Comparison of ENCODE assay signal across 14 cellular contexts in the genomic region with DNA sequence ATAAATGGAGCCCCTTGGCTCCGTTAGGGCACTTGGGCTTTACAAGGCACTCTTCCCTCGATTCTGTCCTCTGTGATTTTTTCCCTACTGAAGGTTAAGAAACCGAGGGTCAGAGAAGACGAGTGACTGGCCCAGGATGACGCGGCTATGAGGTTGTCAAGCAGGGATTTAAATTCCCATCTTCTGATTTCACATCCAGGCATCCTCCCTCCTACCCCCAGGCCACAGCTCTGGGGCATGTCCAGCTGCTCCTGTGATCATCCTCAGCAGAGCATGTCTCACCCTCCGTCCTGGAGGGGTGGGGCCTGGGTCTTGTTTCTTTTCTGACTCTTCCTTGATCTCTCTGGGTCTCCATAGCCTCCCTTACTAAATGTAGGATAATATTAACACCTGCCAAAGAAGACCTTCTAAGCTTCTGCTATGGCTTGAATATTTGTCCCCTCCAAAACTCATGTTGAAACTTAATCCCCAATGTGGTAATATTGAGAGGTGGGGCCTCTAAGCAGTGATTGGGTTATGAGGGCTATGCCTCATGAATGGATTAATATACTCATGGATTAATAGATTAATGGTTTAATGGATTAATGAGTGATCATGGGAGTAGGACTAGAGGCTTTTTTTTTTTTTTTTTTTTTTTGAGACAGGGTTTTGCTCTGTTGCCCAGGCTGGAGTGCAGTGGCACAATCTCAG. TPM values are rescaled to one million over a fixed set of nuclear protein-coding genes. Genes with fewer than 3 reads are reported as not detected.
A peak's percentile ranks its signal among the peaks of the same experiment; 100 is the strongest.
DNase-seq lines count a peak whose midpoint lies in the region; ATAC-seq, FAIRE-seq and TF ChIP-seq lines count a peak whose summit lies in the region.
"Had no signal": no experiment of that assay in that cellular context is flagged by ENCODE, and none has a peak within 500 bp of the region (broad histone marks: within the 10 kb centered on the region; RNA-seq: fewer than 3 reads in every experiment).

No MANE protein-coding gene starts in this region.

- DNase-seq in AG08395 (ENCODE audit: low spot score), result peak; percentile 80
- DNase-seq in HS-5 (ENCODE audit: low read depth), result peak; percentile 90
- DNase-seq in astrocyte of the hippocampus (ENCODE audit: low read depth, low spot score), result peak; percentile 33
- no peak for DNase-seq in keratinocyte (ENCODE audit: low read depth, low spot score)
- no peak for DNase-seq in hippocampal formation (lab: John Stamatoyannopoulos, UW)
- no peak for DNase-seq in activated T-cell treated with anti-CD3 and anti-CD28 coated beads, Interleukin-2, amount 50 U/mL, for 48 hours
- DNase-seq in SKM-1 treated with dmso at 0.1 percent for 144 hours (lab: John Stamatoyannopoulos, UW; ENCODE audit: unreplicated experiment), result no peak
- DNase-seq: activated naive CD8-positive, alpha-beta T cell treated with anti-CD3 and anti-CD28 coated beads for 36 hours; BE2C; heart left ventricle; NCI-H510A; SHP77 treated with DMSO at 0.1 percent for 48 hours had no signal

- no peak overlapping the region for H2AFZ ChIP-seq in keratinocyte (ENCODE audit: control insufficient read depth, low read length)

- no peak overlapping the region for H3K4me3 ChIP-seq in keratinocyte (ENCODE audit: control insufficient read depth in 2 of 3, extremely low read depth in 1 of 3, insufficient read depth in 2 of 3, low read depth in 1 of 3, low read length in 3 of 3)
- H3K4me3 ChIP-seq: heart left ventricle, lung had no signal

- no peak for FAIRE-seq in keratinocyte (lab: Jason Lieb, UNC)

- peaks cover 0 to 11% of the 10 kb centered on the region in 2 experiments for H3K36me3 ChIP-seq in keratinocyte (ENCODE audit: control insufficient read depth in 2 of 2, extremely low read depth in 1 of 2, insufficient read depth in 2 of 2, low read length in 2 of 2)
- H3K36me3 ChIP-seq: BE2C, heart left ventricle had no signal

- peaks cover 38% of the 10 kb centered on the region for H3K4me1 ChIP-seq in keratinocyte (ENCODE audit: control insufficient read depth, extremely low read depth, insufficient read depth, low read length)
- H3K4me1 ChIP-seq: BE2C had no signal

- peak overlapping the region; percentile 7 for H3K4me2 ChIP-seq in keratinocyte (ENCODE audit: control insufficient read depth, extremely low read depth, insufficient read depth, low read depth, low read length)

- peaks cover 3% of the 10 kb centered on the region for H3K9me1 ChIP-seq in keratinocyte (ENCODE audit: control insufficient read depth, extremely low read depth, insufficient read depth, low read length)

- dilution Hi-C loops in keratinocyte (cut with MboI; ENCODE audit: extremely low pct_ligation_motif_present, low sequenced_read_pairs), result no loop called here

- no peak overlapping the region for H3K9ac ChIP-seq in keratinocyte (ENCODE audit: control insufficient read depth, extremely low read depth, insufficient read depth, low read length)

- H4K20me1 ChIP-seq in keratinocyte (ENCODE audit: control insufficient read depth, extremely low read depth, insufficient read depth, low read length), result no peaks in the 10 kb centered on the region

- no peaks in the 10 kb centered on the region for H3K79me2 ChIP-seq in keratinocyte (ENCODE audit: control insufficient read depth, insufficient read depth, low read length)

- no peak for ATAC-seq in GM21423 (IDR thresholded peaks at IDR 0.05; ENCODE audit: unreplicated experiment)
- ATAC-seq: heart left ventricle had no signal

- TF ChIP-seq CTCF in keratinocyte (optimal IDR thresholded peaks at IDR 0.05 in 1 of 3, IDR thresholded peaks at IDR 0.05 in 1 of 3, conservative IDR thresholded peaks at IDR 0.05 in 1 of 3; ENCODE audit: extremely low read depth in 1 of 3, insufficient read depth in 2 of 3, low read length in 3 of 3), result no peak

- no peaks in the 10 kb centered on the region for H3K9me3 ChIP-seq in keratinocyte (ENCODE audit: control insufficient read depth, low read depth, low read length)
- H3K9me3 ChIP-seq: BE2C, heart left ventricle had no signal

- H3K27me3 ChIP-seq in keratinocyte (ENCODE audit: control insufficient read depth, extremely low read depth, insufficient read depth, low read length), result no peaks in the 10 kb centered on the region
- H3K27me3 ChIP-seq: BE2C had no signal

- no peak overlapping the region for H3K27ac ChIP-seq in keratinocyte (ENCODE audit: control insufficient read depth, insufficient read depth, low read length)
- H3K27ac ChIP-seq: heart left ventricle had no signal

RNA-seq across cellular contexts. Expression of gene CRYBG2, which starts 4.6 kb away (rescaled TPM):
- 6.0 to 15.5 TPM (median 7.9 TPM) in 3 replicates for polyA plus RNA-seq in keratinocyte
- 27.9 TPM for polyA plus RNA-seq in keratinocyte (2011; ENCODE audit: low read depth)
- polyA plus RNA-seq in keratinocyte (2011; cell fraction: cytosol; rRNA removed), result 3.1 and 7.3 TPM in 2 replicates
- 28.6 and 33.8 TPM in 2 replicates for polyA plus RNA-seq in keratinocyte (2011; cell fraction: nucleus; rRNA removed)
- 12.0 and 50.5 TPM in 2 replicates for polyA plus RNA-seq in keratinocyte (2012; ENCODE audit: low replicate concordance)
- 11.2 to 30.9 TPM (median 17.2 TPM) in 3 replicates for polyA minus RNA-seq in keratinocyte
- polyA minus RNA-seq in keratinocyte (2011; cell fraction: cytosol; rRNA and poly(A)+ RNA removed), result 20.1 TPM
- polyA minus RNA-seq in keratinocyte (2011; cell fraction: nucleus; rRNA and poly(A)+ RNA removed), result 27.2 and 40.2 TPM in 2 replicates
- polyA plus RNA-seq: heart left ventricle had no signal

RNA-seq across cellular contexts. Expression of gene ZNF683, which starts 23.2 kb away (rescaled TPM):
- polyA plus RNA-seq in keratinocyte, result not detected in 3 replicates
- polyA plus RNA-seq in keratinocyte (2011; ENCODE audit: low read depth), result not detected
- not detected in 2 replicates for polyA plus RNA-seq in keratinocyte (2011; cell fraction: cytosol; rRNA removed)
- not detected in 2 replicates for polyA plus RNA-seq in keratinocyte (2011; cell fraction: nucleus; rRNA removed)
- polyA plus RNA-seq in keratinocyte (2012; ENCODE audit: low replicate concordance), result not detected in 2 replicates
- not detected in 3 replicates for polyA minus RNA-seq in keratinocyte
- polyA minus RNA-seq in keratinocyte (2011; cell fraction: cytosol; rRNA and poly(A)+ RNA removed), result not detected
- polyA minus RNA-seq in keratinocyte (2011; cell fraction: nucleus; rRNA and poly(A)+ RNA removed), result not detected in 2 replicates

RNA-seq across cellular contexts. Expression of gene CD52, which starts 31.6 kb away (rescaled TPM):
- polyA plus RNA-seq in keratinocyte, result 0.22 to 0.27 TPM in 2 of 3 replicates, not detected in the other
- polyA plus RNA-seq in keratinocyte (2011; ENCODE audit: low read depth), result not detected
- polyA plus RNA-seq in keratinocyte (2011; cell fraction: cytosol; rRNA removed), result not detected in 2 replicates
- polyA plus RNA-seq in keratinocyte (2011; cell fraction: nucleus; rRNA removed), result not detected in 2 replicates
- 0.69 TPM in 1 of 2 replicates, not detected in the other for polyA plus RNA-seq in keratinocyte (2012; ENCODE audit: low replicate concordance)
- 1.5 TPM in 1 of 3 replicates, not detected in the others for polyA minus RNA-seq in keratinocyte
- polyA minus RNA-seq in keratinocyte (2011; cell fraction: cytosol; rRNA and poly(A)+ RNA removed), result not detected
- not detected in 2 replicates for polyA minus RNA-seq in keratinocyte (2011; cell fraction: nucleus; rRNA and poly(A)+ RNA removed)

RNA-seq across cellular contexts. Expression of gene UBXN11, which starts 42.9 kb away (rescaled TPM):
- polyA plus RNA-seq in keratinocyte, result 5.2 to 6.8 TPM (median 6.6 TPM) in 3 replicates
- polyA plus RNA-seq in keratinocyte (2011; ENCODE audit: low read depth), result 6.8 TPM
- polyA plus RNA-seq in keratinocyte (2011; cell fraction: cytosol; rRNA removed), result 1.5 and 2.1 TPM in 2 replicates
- polyA plus RNA-seq in keratinocyte (2011; cell fraction: nucleus; rRNA removed), result 28.1 and 28.2 TPM in 2 replicates
- polyA plus RNA-seq in keratinocyte (2012; ENCODE audit: low replicate concordance), result 5.4 and 7.6 TPM in 2 replicates
- polyA minus RNA-seq in keratinocyte, result 2.7 to 6.8 TPM (median 4.3 TPM) in 3 replicates
- 3.1 TPM for polyA minus RNA-seq in keratinocyte (2011; cell fraction: cytosol; rRNA and poly(A)+ RNA removed)
- 3.5 and 4.0 TPM in 2 replicates for polyA minus RNA-seq in keratinocyte (2011; cell fraction: nucleus; rRNA and poly(A)+ RNA removed)

Comparison
In these comparisons a context has a peak if more than half of its experiments do, and no peak if none do; other contexts are left out.
1. DNase-seq: peak in AG08395 (single experiment), HS-5 (single experiment) and astrocyte of the hippocampus (single experiment); none in keratinocyte (single experiment), hippocampal formation (0 of 2), activated T-cell treated with anti-CD3 and anti-CD28 coated beads, Interleukin-2, amount 50 U/mL, for 48 hours (0 of 2) and SKM-1 treated with dmso at 0.1 percent for 144 hours (single experiment).